In genomic region chr1:27154991-27155781, GRCh38 we compare ENCODE assay signal across 8 cellular contexts. TPM values are rescaled to one million over a fixed set of nuclear protein-coding genes. Genes with fewer than 3 reads are reported as not detected.
A peak's percentile ranks its signal among the peaks of the same experiment; 100 is the strongest.
DNase-seq lines count a peak whose midpoint lies in the region; ATAC-seq and TF ChIP-seq lines count a peak whose summit lies in the region.

TSS of gene SLC9A1 (minus strand) at chr1:27155125. CDS start at chr1:27154334, 791 bp downstream.

- H3K36me3 ChIP-seq in heart left ventricle (no peaks in the 10 kb centered on the region), upper lobe of right lung (no peaks in the 10 kb centered on the region)

- WGBS in adipose tissue, 3 donors: 1 to 4% (median 3%) methylated on average over 35 to 40 of the region's 40 CpGs
- WGBS in heart left ventricle, 4 donors: 5 to 8% (median 5%) methylated on average over 27 to 40 of the region's 40 CpGs

- DNase-seq in GM12865 (ENCODE audit: low read depth) (peak; percentile 96), NCI-H1105 (lab: John Stamatoyannopoulos, UW) (peak; percentile 87), T follicular helper cell (ENCODE audit: low read depth) (peak; percentile 92), heart left ventricle (peak; percentile 95 to 98 (median 95)), posterior cingulate gyrus (peak; percentile 92 to 99 (median 96)), upper lobe of right lung (peak; percentile 97)

- peak; percentile 87 for ATAC-seq in HG02623 (IDR thresholded peaks at IDR 0.05; ENCODE audit: unreplicated experiment)
- ATAC-seq in heart left ventricle: peak; percentile 79 to 91 (median 90)
- peak; percentile 95 for ATAC-seq in upper lobe of right lung

- H3K9me3 ChIP-seq in heart left ventricle (no peaks in the 10 kb centered on the region), upper lobe of right lung (no peaks in the 10 kb centered on the region)

- TF ChIP-seq POLR2A in heart left ventricle (IDR thresholded peaks at IDR 0.05): peak; percentile 96 to 99

- intact Hi-C loops in heart left ventricle (cut with DNase I): loop anchor here in 9 of 10 donors (1.0 to 10.0 kb wide), 6 partner anchors 38 to 80 kb away; partner anchors contain the start of gene WDTC1 (in 1 of the 9)
- intact Hi-C loops in posterior cingulate gyrus (cut with DNase I): loop anchor here (5.0 kb wide), 2 partner anchors 38 to 77 kb away; partner anchors contain the start of gene WDTC1
- intact Hi-C loops in upper lobe of right lung (cut with DNase I): loop anchor here (5.0 kb wide), 1 partner anchor 38 kb away; no protein-coding TSS in a partner anchor

- H3K27me3 ChIP-seq in heart left ventricle (no peaks in the 10 kb centered on the region), upper lobe of right lung (no peaks in the 10 kb centered on the region)

- H3K27ac ChIP-seq in adipose tissue (ENCODE audit: low read depth, low read length): peak within 1 kb of the TSS; percentile 76
- peak within 1 kb of the TSS; percentile 76 to 95 (median 90) for H3K27ac ChIP-seq in heart left ventricle
- peak within 1 kb of the TSS; percentile 92 for H3K27ac ChIP-seq in upper lobe of right lung

- TF ChIP-seq CTCF in GM12865 (IDR thresholded peaks at IDR 0.05; ENCODE audit: insufficient read depth, low read depth, low read length, missing control alignments): peak; percentile 87
- peak; percentile 64 to 91 (median 84) for TF ChIP-seq CTCF in heart left ventricle (IDR thresholded peaks at IDR 0.05)
- TF ChIP-seq CTCF in upper lobe of right lung (IDR thresholded peaks at IDR 0.05): peak; percentile 81

- H3K4me1 ChIP-seq in heart left ventricle (peaks cover 0 to 51% (median 44%) of the 10 kb centered on the region in 12 donors), upper lobe of right lung (peaks cover 46% of the 10 kb centered on the region)

- H3K4me3 ChIP-seq in GM12865 (ENCODE audit: low read depth, low read length): peak within 1 kb of the TSS; percentile 73
- peak within 1 kb of the TSS; percentile 42 to 94 (median 77) for H3K4me3 ChIP-seq in heart left ventricle
- H3K4me3 ChIP-seq in upper lobe of right lung: peak within 1 kb of the TSS; percentile 78

RNA-seq across cellular contexts. Expression of gene SLC9A1, which starts in this region (rescaled TPM):
- polyA plus RNA-seq in adipose tissue (10 to 100 TPM in 1 of 3 donors, 1 to 10 TPM in 2; 6.6 to 14.5 (median 8.9) TPM), heart left ventricle (10 to 100 TPM in 1 of 2 donors, 1 to 10 TPM in 1; 9.4 to 15.1 TPM)
- total RNA-seq in heart left ventricle (10 to 100 TPM; 11.4 to 44.9 (median 25.3) TPM), upper lobe of right lung (62.4 TPM)

Comparison
In these comparisons a context has a peak if more than half of its experiments do, and no peak if none do; other contexts are left out.
1. Peak in every context shown above with its lines: DNase-seq, ATAC-seq, H3K4me3 ChIP-seq and H3K27ac ChIP-seq.